In genomic region chrX:14936561-14936960, GRCh38 we compare ENCODE assay signal across 12 cellular contexts.
DNase-seq lines count a peak whose midpoint lies in the region; ATAC-seq and TF ChIP-seq lines count a peak whose summit lies in the region.
"Had no signal": no experiment of that assay in that cellular context is flagged by ENCODE, and none has a peak within 500 bp of the region (broad histone marks: within the 10 kb centered on the region; RNA-seq: fewer than 3 reads in every experiment).

No MANE protein-coding gene starts in this region.

- H4K8ac ChIP-seq in trophoblast cell (ENCODE audit: low read depth, low read length): no peak overlapping the region

- H3K79me1 ChIP-seq in trophoblast cell (ENCODE audit: low read length): no peaks in the 10 kb centered on the region

- no peak overlapping the region for H3K4me2 ChIP-seq in trophoblast cell (ENCODE audit: low read length)

- H3K27me3 ChIP-seq in MG63 (no peaks in the 10 kb centered on the region), trophoblast cell (ENCODE audit: insufficient read depth, low read length) (no peaks in the 10 kb centered on the region)
- H3K27me3 ChIP-seq: gastroesophageal sphincter had no signal

- H3K36me3 ChIP-seq in MG63: no peaks in the 10 kb centered on the region
- H3K36me3 ChIP-seq in trophoblast cell (ENCODE audit: control insufficient read depth in 1 of 2, insufficient read depth in 2 of 2, low read length in 2 of 2): no peaks in the 10 kb centered on the region
- H3K36me3 ChIP-seq: gastroesophageal sphincter had no signal

- in situ Hi-C loops in GM13976 (cut with MboI; ENCODE audit: low sequenced_read_pairs, unreplicated experiment): no loop called here

- no peak overlapping the region for H3K27ac ChIP-seq in trophoblast cell (ENCODE audit: low read depth, low read length)
- H3K27ac ChIP-seq: gastroesophageal sphincter had no signal

- TF ChIP-seq CTCF in GM13976 (IDR thresholded peaks at IDR 0.05; ENCODE audit: borderline replicate concordance, control extremely low read depth, extremely low read depth, insufficient read depth, missing control alignments) (no peak), cardiac fibroblast (IDR thresholded peaks at IDR 0.05; ENCODE audit: low read depth, low read length) (no peak)

- H3K4me1 ChIP-seq in trophoblast cell (ENCODE audit: control insufficient read depth in 1 of 2, insufficient read depth in 2 of 2, low read length in 2 of 2): peaks cover 0 to 2% of the 10 kb centered on the region in 2 experiments
- H3K4me1 ChIP-seq: gastroesophageal sphincter had no signal

- H2AFZ ChIP-seq in trophoblast cell (ENCODE audit: insufficient read depth, low read length, poor library complexity): no peak overlapping the region

- no peak overlapping the region for H2AK5ac ChIP-seq in trophoblast cell (ENCODE audit: low read length)

- no peak overlapping the region for H3K4ac ChIP-seq in trophoblast cell (ENCODE audit: low read depth, low read length)

- H3K9ac ChIP-seq in trophoblast cell (ENCODE audit: low read length): no peak overlapping the region

- H2BK5ac ChIP-seq in trophoblast cell (ENCODE audit: low read depth, low read length, poor library complexity): no peak overlapping the region

- H3K9me3 ChIP-seq in MG63 (no peaks in the 10 kb centered on the region), trophoblast cell (ENCODE audit: insufficient read depth, low read depth, low read length) (no peaks in the 10 kb centered on the region)
- H3K9me3 ChIP-seq: gastroesophageal sphincter had no signal

- no peak overlapping the region for H4K12ac ChIP-seq in trophoblast cell (ENCODE audit: low read depth, low read length)

- no CpG with 5 or more reads among the region's 5 CpGs for WGBS in trophoblast cell (ENCODE audit: extremely low coverage, insufficient coverage, insufficient read length)

- no peak overlapping the region for H3K14ac ChIP-seq in trophoblast cell (ENCODE audit: low read length)

- no peaks in the 10 kb centered on the region for H3K79me2 ChIP-seq in trophoblast cell (ENCODE audit: control insufficient read depth, insufficient read depth, low read length, poor library complexity)

- H4K91ac ChIP-seq in trophoblast cell (ENCODE audit: low read depth, low read length): no peak overlapping the region

- H3K18ac ChIP-seq in trophoblast cell (ENCODE audit: low read length): no peak overlapping the region

- ATAC-seq in HG03571 (IDR thresholded peaks at IDR 0.05; ENCODE audit: unreplicated experiment): no peak
- ATAC-seq: gastroesophageal sphincter; natural killer cell treated with Interleukin-12 subunit alpha and Interleukin-12 subunit beta and Interleukin-15 and Interleukin-18, amount 100 ng/mL, for 72 hours had no signal

- DNase-seq in GM13976 (ENCODE audit: low spot score) (peak; percentile 12), MG63 (peak; percentile 63), cardiac fibroblast (ENCODE audit: low read depth in 2 of 2) (peak; percentile 54 to 66), trophoblast cell (peak; percentile 4 to 27), NCI-H748 (lab: John Stamatoyannopoulos, UW; ENCODE audit: unreplicated experiment) (no peak), NCI-H345 treated with DMSO at 0.1 percent for 48 hours (lab: John Stamatoyannopoulos, UW; ENCODE audit: unreplicated experiment) (no peak)
- no peak for DNase-seq in stimulated activated CD4-positive, alpha-beta T cell treated with anti-CD3 and anti-CD28 coated beads, Interleukin-12 subunit alpha, Interleukin-12 subunit beta, amount 100 ng/mL, for 4 hours
- DNase-seq: activated naive CD4-positive, alpha-beta T cell treated with anti-CD3 and anti-CD28 coated beads, Interleukin-2, amount 10 ng/mL, durations not matched to agents 7 days and 5 days; NCI-H1105 had no signal

- no peak overlapping the region for H3K4me3 ChIP-seq in MG63
- H3K4me3 ChIP-seq in cardiac fibroblast (replicated peaks in 1 of 2; ENCODE audit: low read depth in 2 of 2, low read length in 2 of 2): no peak overlapping the region
- H3K4me3 ChIP-seq in trophoblast cell (ENCODE audit: low read depth, low read length): no peak overlapping the region
- H3K4me3 ChIP-seq: gastroesophageal sphincter had no signal

- no peak overlapping the region for H3K23ac ChIP-seq in trophoblast cell (ENCODE audit: low read length)

- H2BK12ac ChIP-seq in trophoblast cell (ENCODE audit: low read length): no peak overlapping the region

- no peak overlapping the region for H2BK120ac ChIP-seq in trophoblast cell (ENCODE audit: insufficient read depth, low read length, poor library complexity)

Comparison
In these comparisons a context has a peak if more than half of its experiments do, and no peak if none do; other contexts are left out.
1. DNase-seq: peak in GM13976 (single experiment), MG63 (single experiment), cardiac fibroblast (2 of 2) and trophoblast cell (2 of 2); none in NCI-H748 (single experiment), NCI-H345 treated with DMSO at 0.1 percent for 48 hours (single experiment) and stimulated activated CD4-positive, alpha-beta T cell treated with anti-CD3 and anti-CD28 coated beads, Interleukin-12 subunit alpha, Interleukin-12 subunit beta, amount 100 ng/mL, for 4 hours (single experiment).